9 cellular contexts compared by ENCODE assay signal in genomic region chr1:185154912-185155513, GRCh38. TPM values are rescaled to one million over a fixed set of nuclear protein-coding genes. Genes with fewer than 3 reads are reported as not detected.
A peak's percentile ranks its signal among the peaks of the same experiment; 100 is the strongest.
DNase-seq lines count a peak whose midpoint lies in the region; ATAC-seq, FAIRE-seq and TF ChIP-seq lines count a peak whose summit lies in the region.
"Had no signal": no experiment of that assay in that cellular context is flagged by ENCODE, and none has a peak within 500 bp of the region (broad histone marks: within the 10 kb centered on the region; RNA-seq: fewer than 3 reads in every experiment).

No MANE protein-coding gene starts in this region.

- peak overlapping the region; percentile 96 for H3K4me3 Mint-ChIP-seq in GM23338

- H3K9me3 Mint-ChIP-seq in GM23338 = no peaks in the 10 kb centered on the region; the same call in 1 of the 3 replicates

- H3K27me3 Mint-ChIP-seq in GM23338 (ENCODE audit: insufficient read depth, low read depth, poor library complexity) = peaks cover 6% of the 10 kb centered on the region

- 40% methylated on average over 2 of the region's 2 CpGs for WGBS in A549 (ENCODE audit: missing lambda C conversion rate)
- WGBS in mesenchymal stem cell = no CpG with 5 or more reads among the region's 2 CpGs

- no peak overlapping the region for H2BK120ac ChIP-seq in mesenchymal stem cell (ENCODE audit: low read depth, low read length)

- no peaks in the 10 kb centered on the region for H3F3A ChIP-seq in GM23338 (replicated peaks; ENCODE audit: low read depth)

- H4K91ac ChIP-seq in mesenchymal stem cell (ENCODE audit: low read length) = no peak overlapping the region

- H3K4ac ChIP-seq in mesenchymal stem cell (ENCODE audit: low read depth in 1 of 2, low read length in 2 of 2) = no peak overlapping the region

- no peak for FAIRE-seq in A549 (lab: Jason Lieb, UNC)

- peak overlapping the region; percentile 92 for H3K4me2 ChIP-seq in A549
- peak overlapping the region; percentile 79 for H3K4me2 ChIP-seq in GM23338
- H3K4me2 ChIP-seq in mesenchymal stem cell (ENCODE audit: low read length, poor library complexity, severe bottlenecking) = peak overlapping the region; percentile 40

- peaks cover 26% of the 10 kb centered on the region for H3K4me1 ChIP-seq in A549
- peaks cover 11% of the 10 kb centered on the region for H3K4me1 ChIP-seq in GM23338 (ENCODE audit: insufficient read depth)
- peaks cover 33% of the 10 kb centered on the region for H3K4me1 ChIP-seq in adipocyte (ENCODE audit: control insufficient read depth, insufficient read depth, low read length)
- peaks cover 1% of the 10 kb centered on the region for H3K4me1 ChIP-seq in mesenchymal stem cell (ENCODE audit: control insufficient read depth, insufficient read depth, low read depth, low read length)

- no peak overlapping the region for H3K27ac ChIP-seq in A549
- H3K27ac ChIP-seq in GM23338 (ENCODE audit: low read depth) = no peak overlapping the region
- H3K27ac ChIP-seq in mesenchymal stem cell (ENCODE audit: low read length, poor library complexity, severe bottlenecking) = no peak overlapping the region
- H3K27ac ChIP-seq in RWPE1 = no peak overlapping the region

- H3K23ac ChIP-seq in mesenchymal stem cell (ENCODE audit: low read length in 2 of 2) = no peak overlapping the region

- TF ChIP-seq CTCF in A549 (IDR thresholded peaks at IDR 0.05) (no peak), GM23338 (conservative IDR thresholded peaks at IDR 0.05; ENCODE audit: low read depth in 2 of 2) (no peak), RWPE1 (conservative IDR thresholded peaks at IDR 0.05; ENCODE audit: low read depth) (no peak)

- H3K36me3 ChIP-seq in GM23338 (ENCODE audit: insufficient read depth) = no peaks in the 10 kb centered on the region
- H3K36me3 ChIP-seq in adipocyte (ENCODE audit: control insufficient read depth, insufficient read depth, low read length, severe bottlenecking) = peaks cover 6% of the 10 kb centered on the region
- H3K36me3 ChIP-seq in mesenchymal stem cell (ENCODE audit: control insufficient read depth in 1 of 2, insufficient read depth in 2 of 2, low read depth in 1 of 2, low read length in 2 of 2) = peaks cover 0 to 15% of the 10 kb centered on the region in 2 experiments

- H3K36me3 Mint-ChIP-seq in GM23338 (ENCODE audit: low read depth) = no peaks in the 10 kb centered on the region

- no peak overlapping the region for H3K14ac ChIP-seq in mesenchymal stem cell (ENCODE audit: low read length in 2 of 2)

- peaks cover 10% of the 10 kb centered on the region for H3K79me2 ChIP-seq in GM23338 (replicated peaks; ENCODE audit: insufficient read depth)

- CTCF ChIA-PET in A549 (lab: Yijun Ruan, JAX) (interaction anchor here (1.6 kb wide), 1 partner anchor 22 kb away, joined by 3 read pairs; no protein-coding TSS in a partner anchor), RWPE1 (lab: Yijun Ruan, JAX) (interaction anchor here (0.6 to 1.2 kb wide), 2 partner anchors 10 to 22 kb away, joined by 3 read pairs; no protein-coding TSS in a partner anchor)

- H3K9me3 ChIP-seq in A549 (no peaks in the 10 kb centered on the region), adipocyte (ENCODE audit: control insufficient read depth, low read length) (no peaks in the 10 kb centered on the region), mesenchymal stem cell (ENCODE audit: control insufficient read depth, low read length) (no peaks in the 10 kb centered on the region)

- no peak for ATAC-seq in A549
- no peak for ATAC-seq in GM23338
- ATAC-seq in HG02938 (IDR thresholded peaks at IDR 0.05; ENCODE audit: unreplicated experiment) = no peak

- POLR2A ChIA-PET in A549 (lab: Yijun Ruan, JAX) (no interaction called here), RWPE1 (lab: Yijun Ruan, JAX; ENCODE audit: low non-redundant PET) (no interaction called here)

- TF ChIP-seq RAD21 in A549 (conservative IDR thresholded peaks at IDR 0.05 in 1 of 2, IDR thresholded peaks at IDR 0.05 in 1 of 2) = no peak

- H3K79me1 ChIP-seq in mesenchymal stem cell (replicated peaks; ENCODE audit: low read length, poor library complexity, severe bottlenecking) = peaks cover 11% of the 10 kb centered on the region

- H4K8ac ChIP-seq in mesenchymal stem cell (ENCODE audit: low read length) = no peak overlapping the region

- peaks cover 5% of the 10 kb centered on the region for H3K27me3 ChIP-seq in GM23338 (ENCODE audit: insufficient read depth)
- H3K27me3 ChIP-seq in adipocyte (replicated peaks; ENCODE audit: control insufficient read depth, insufficient read depth, low read length) = no peaks in the 10 kb centered on the region
- H3K27me3 ChIP-seq in mesenchymal stem cell (ENCODE audit: control insufficient read depth in 1 of 2, insufficient read depth in 1 of 2, low read length in 2 of 2) = no peaks in the 10 kb centered on the region

- H3K27ac Mint-ChIP-seq in GM23338 = no peak overlapping the region

- H3K4me1 Mint-ChIP-seq in GM23338 = peaks cover 12% of the 10 kb centered on the region

- H3K4me3 ChIP-seq in A549 = no peak overlapping the region; the same call in 2 of the 3 replicates
- H3K4me3 ChIP-seq in GM23338 = no peak overlapping the region
- peak overlapping the region; percentile 89 for H3K4me3 ChIP-seq in adipocyte (ENCODE audit: low read length)
- peak overlapping the region in 1 of 2 experiments; percentile 86 for H3K4me3 ChIP-seq in mesenchymal stem cell (ENCODE audit: insufficient read depth in 1 of 2, low read depth in 1 of 2, low read length in 2 of 2)

- no peak overlapping the region for H2AK5ac ChIP-seq in mesenchymal stem cell (ENCODE audit: low read length, severe bottlenecking)

- H2BK5ac ChIP-seq in mesenchymal stem cell (ENCODE audit: low read depth, low read length, poor library complexity, severe bottlenecking) = no peak overlapping the region

- no peak overlapping the region for H3K18ac ChIP-seq in mesenchymal stem cell (ENCODE audit: low read depth in 1 of 2, low read length in 2 of 2)

- TF ChIP-seq POLR2A in A549 (IDR thresholded peaks at IDR 0.05; ENCODE audit: low read length) = no peak

- H3K9me2 ChIP-seq in GM23338 (ENCODE audit: insufficient read depth) = no peaks in the 10 kb centered on the region

- no peak overlapping the region for H2BK15ac ChIP-seq in mesenchymal stem cell (ENCODE audit: low read depth, poor library complexity, severe bottlenecking)

- H2BK12ac ChIP-seq in mesenchymal stem cell (ENCODE audit: low read length in 2 of 2) = no peak overlapping the region

- peak overlapping the region; percentile 98 for H3K9ac ChIP-seq in adipocyte (ENCODE audit: low read length)
- H3K9ac ChIP-seq in mesenchymal stem cell (ENCODE audit: low read length) = peak overlapping the region; percentile 98

- no peak overlapping the region for H2AFZ ChIP-seq in GM23338
- no peak overlapping the region for H2AFZ ChIP-seq in mesenchymal stem cell (ENCODE audit: low read depth, low read length)

- no peak for TF ChIP-seq EP300 in A549 (IDR thresholded peaks at IDR 0.05)

- no peak for DNase-seq in A549 (ENCODE audit: low read depth in 1 of 2, low spot score in 1 of 2)
- no peak for DNase-seq in GM23338 (ENCODE audit: low spot score)
- DNase-seq in adipocyte (ENCODE audit: low read depth) = no peak
- peak; percentile 58 for DNase-seq in mesenchymal stem cell
- DNase-seq in RWPE1 (ENCODE audit: low spot score) = no peak
- DNase-seq in stimulated activated naive CD4-positive, alpha-beta T cell (lab: John Stamatoyannopoulos, UW) = no peak
- no peak for DNase-seq in NCI-H1105 (lab: John Stamatoyannopoulos, UW)
- DNase-seq: activated CD4-positive, alpha-beta T cell treated with anti-CD3 and anti-CD28 coated beads for 48 hours had no signal

- H4K20me1 ChIP-seq in GM23338 (replicated peaks; ENCODE audit: insufficient read depth) = no peaks in the 10 kb centered on the region

TF ChIP-seq in A549, 52 proteins besides CTCF, POLR2A, EP300 and RAD21 (continues in another document):
- no peak for TF ChIP-seq FOSB (CRISPR knock-in tag; IDR thresholded peaks at IDR 0.05)
- no peak for TF ChIP-seq TP53 (CRISPR knock-in tag; IDR thresholded peaks at IDR 0.05)
- no peak for TF ChIP-seq GATA3 (IDR thresholded peaks at IDR 0.05; ENCODE audit: borderline replicate concordance)
- no peak for TF ChIP-seq EHF (CRISPR knock-in tag; IDR thresholded peaks at IDR 0.05)
- no peak for TF ChIP-seq ZNF302 (CRISPR knock-in tag; IDR thresholded peaks at IDR 0.05)
- TF ChIP-seq TFCP2L1 (CRISPR knock-in tag; IDR thresholded peaks at IDR 0.05) = no peak
- TF ChIP-seq ZFP36 (IDR thresholded peaks at IDR 0.05; ENCODE audit: borderline replicate concordance, partially characterized antibody) = no peak
- no peak for TF ChIP-seq HOXB5 (CRISPR knock-in tag; IDR thresholded peaks at IDR 0.05)

TF ChIP-seq in GM23338, 12 proteins besides CTCF, POLR2A, EP300 and RAD21 (continues in another document):
- no peak for TF ChIP-seq CREB1 (CRISPR knock-in tag; IDR thresholded peaks at IDR 0.05; ENCODE audit: low read depth)
- TF ChIP-seq ZNF331 (CRISPR knock-in tag; IDR thresholded peaks at IDR 0.05; ENCODE audit: low read depth) = no peak

RNA-seq across cellular contexts. Expression of gene TRMT1L, which starts 1.7 kb away (rescaled TPM):
- polyA plus RNA-seq in A549 (2011; rRNA removed) (45.1 and 52.4 TPM in 2 replicates), A549 (2017; fragmentation: RNase III; extraction: RNeasy Plus Mini Kit Qiagen cat#74134 plus additional on column Dnase treatment) (14.9 to 17.3 TPM (median 16.1 TPM) in 3 replicates), GM23338 (2016; fragmentation: Nextera tagmentation; extraction: Ambion mirVana) (10.7 and 11.7 TPM in 2 replicates)
- polyA plus RNA-seq in A549 (2012; cell fraction: cytosol; rRNA removed) = 8.3 and 8.7 TPM in 2 replicates
- 4.8 and 5.6 TPM in 2 replicates for polyA plus RNA-seq in A549 (2012; cell fraction: nucleus; rRNA removed)
- polyA minus RNA-seq in A549 (2011; rRNA and poly(A)+ RNA removed) = 26.2 and 27.1 TPM in 2 replicates
- 30.0 and 30.8 TPM in 2 replicates for total RNA-seq in GM23338 (2014; rRNA removed; shearing (Covaris generic))
- polyA plus RNA-seq in mesenchymal stem cell (2013, experiment 1 of 2) = 8.9 TPM
- polyA plus RNA-seq in mesenchymal stem cell (2013, experiment 2 of 2) = 9.3 TPM

RNA-seq across cellular contexts. Expression of gene SWT1, which starts 2.0 kb away (rescaled TPM):
- polyA plus RNA-seq in A549 (2011; rRNA removed) (2.2 and 2.4 TPM in 2 replicates), A549 (2017; fragmentation: RNase III; extraction: RNeasy Plus Mini Kit Qiagen cat#74134 plus additional on column Dnase treatment) (1.1 to 1.5 TPM (median 1.3 TPM) in 3 replicates), GM23338 (2016; fragmentation: Nextera tagmentation; extraction: Ambion mirVana) (2.3 and 3.6 TPM in 2 replicates)
- 0.27 and 0.30 TPM in 2 replicates for polyA plus RNA-seq in A549 (2012; cell fraction: cytosol; rRNA removed)
- polyA plus RNA-seq in A549 (2012; cell fraction: nucleus; rRNA removed) = 0.24 and 0.31 TPM in 2 replicates
- 0.83 and 0.87 TPM in 2 replicates for polyA minus RNA-seq in A549 (2011; rRNA and poly(A)+ RNA removed)
- 5.7 TPM in 2 replicates for total RNA-seq in GM23338 (2014; rRNA removed; shearing (Covaris generic))
- polyA plus RNA-seq in mesenchymal stem cell (2013, experiment 1 of 2) = 3.3 TPM
- polyA plus RNA-seq in mesenchymal stem cell (2013, experiment 2 of 2) = 3.4 TPM

Comparison
In these comparisons a context has a peak if more than half of its experiments do, and no peak if none do; other contexts are left out.
1. H3K4me2 ChIP-seq: peak in every context shown above with its lines; median percentile 92 in A549; 79 in GM23338; 40 in mesenchymal stem cell.